Comparison of ENCODE assay signal across 25 cellular contexts in the genomic region with DNA sequence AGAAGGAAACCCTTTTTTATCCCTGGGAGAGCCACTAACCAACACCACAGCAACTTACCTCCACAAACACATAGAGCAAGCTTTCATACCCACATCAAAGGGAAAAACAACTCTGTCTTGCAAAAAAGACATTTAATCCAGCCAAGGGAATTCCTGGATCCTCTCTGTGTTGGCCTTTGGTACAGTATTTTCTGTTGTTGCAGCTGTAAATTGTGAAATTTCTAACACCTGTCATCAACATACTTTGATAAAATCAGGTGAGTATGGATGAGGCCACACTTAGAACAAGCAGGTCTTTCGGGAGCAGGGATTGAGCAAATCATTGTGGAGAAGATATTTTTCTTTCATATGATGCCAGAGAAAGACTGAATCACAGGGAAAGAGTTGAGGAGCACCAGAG.
"Had no signal": no experiment of that assay in that cellular context is flagged by ENCODE, and none has a peak within 500 bp of the region (broad histone marks: within the 10 kb centered on the region; RNA-seq: fewer than 3 reads in every experiment).

No MANE protein-coding gene starts in this region.

- ATAC-seq: heart left ventricle; left colon; naive thymus-derived CD8-positive, alpha-beta T cell; pancreas; psoas muscle; SK-N-SH treated with all-trans-retinoic acid at 6 μM for 48 hours; T-cell had no signal

- H3K36me3 ChIP-seq: heart left ventricle, pancreas, right atrium auricular region, spleen, tibial nerve had no signal

- DNase-seq: activated CD4-positive, alpha-beta T cell treated with anti-CD3 and anti-CD28 coated beads, Interleukin-2, amount 50 U/mL, for 1 hour; activated CD4-positive, CD25-positive, alpha-beta regulatory T cell treated with anti-CD3 and anti-CD28 coated beads, Interleukin-2, amount 50 U/mL, for 72 hours; activated CD8-positive, alpha-beta memory T cell treated with anti-CD3 and anti-CD28 coated beads for 24 hours; activated CD8-positive, alpha-beta memory T cell treated with anti-CD3 and anti-CD28 coated beads, Interleukin-2, amount 50 U/mL, for 4 hours; activated naive CD4-positive, alpha-beta T cell treated with Interleukin-2 at 50 U/mL for 16 hours; activated naive CD8-positive, alpha-beta T cell treated with anti-CD3 and anti-CD28 coated beads for 36 hours; activated T-cell treated with anti-CD3 and anti-CD28 coated beads, Interleukin-2, amount 50 U/mL, for 24 hours; amniotic stem cell; cerebellar nuclear complex; heart left ventricle; left colon; naive thymus-derived CD8-positive, alpha-beta T cell; pancreas; psoas muscle; spleen; stimulated activated CD4-positive, alpha-beta T cell treated with anti-CD3 and anti-CD28 coated beads, Interleukin-4, amount 100 ng/mL, for 1 hour; substantia nigra; T-cell had no signal

- H3K4me3 ChIP-seq: coronary artery, heart left ventricle, lung, pancreas, psoas muscle, right atrium auricular region, spleen, tibial nerve had no signal

- H3K9me3 ChIP-seq: heart left ventricle, pancreas, psoas muscle, right atrium auricular region, spleen, tibial nerve had no signal

- H3K4me1 ChIP-seq: psoas muscle, right atrium auricular region had no signal

- H3K27ac ChIP-seq: coronary artery, heart left ventricle, pancreas, psoas muscle, right atrium auricular region, spleen, tibial nerve, VCaP had no signal

- H3K27me3 ChIP-seq: heart left ventricle, pancreas, right atrium auricular region, tibial nerve had no signal

- FAIRE-seq: keratinocyte, pancreas had no signal
